ENCODE assay signal across 23 cellular contexts in genomic region chr2:64336171-64336570, GRCh38.
DNase-seq lines count a peak whose midpoint lies in the region; ATAC-seq, FAIRE-seq and TF ChIP-seq lines count a peak whose summit lies in the region.
"Had no signal": no experiment of that assay in that cellular context is flagged by ENCODE, and none has a peak within 500 bp of the region (broad histone marks: within the 10 kb centered on the region; RNA-seq: fewer than 3 reads in every experiment).

No MANE protein-coding gene starts in this region.

- no peaks in the 10 kb centered on the region for H3K79me1 ChIP-seq in mesendoderm (ENCODE audit: low read length)

- H3K4me1 ChIP-seq in PC-3 (ENCODE audit: insufficient read depth, low read length) (peaks cover 34% of the 10 kb centered on the region), foreskin keratinocyte (no peaks in the 10 kb centered on the region), mesendoderm (ENCODE audit: control insufficient read depth, low read depth, low read length) (peaks cover 6% of the 10 kb centered on the region)
- H3K4me1 ChIP-seq: BE2C, BLaER1 had no signal

- H3K79me2 ChIP-seq in PC-3 (ENCODE audit: low read length) (no peaks in the 10 kb centered on the region), mesendoderm (ENCODE audit: control insufficient read depth, insufficient read depth, low read length) (no peaks in the 10 kb centered on the region)

- peaks cover 10% of the 10 kb centered on the region for H3K4me1 Mint-ChIP-seq in stimulated activated naive CD8-positive, alpha-beta T cell treated with anti-CD3 and anti-CD28 coated beads, Interleukin-15, amount 100 ng/mL, for 72 hours
- H3K4me1 Mint-ChIP-seq: CD14-positive monocyte had no signal

- no peak overlapping the region for H2BK15ac ChIP-seq in mesendoderm (replicated peaks; ENCODE audit: low read depth)

- no peaks in the 10 kb centered on the region for H3K9me3 Mint-ChIP-seq in stimulated activated naive CD8-positive, alpha-beta T cell treated with anti-CD3 and anti-CD28 coated beads, Interleukin-15, amount 100 ng/mL, for 72 hours
- H3K9me3 Mint-ChIP-seq: CD4-positive, alpha-beta T cell; CD8-positive, alpha-beta T cell had no signal

- 0 out of 2 replicates have a peak, but pooled peaks cover 3% of the 10 kb centered on the region for H3K9me3 ChIP-seq in PC-3 (ENCODE audit: low read length)
- H3K9me3 ChIP-seq: BE2C, BLaER1 had no signal

- H3K27me3 ChIP-seq in PC-3 (ENCODE audit: low read length) (no peaks in the 10 kb centered on the region), bronchial epithelial cell (ENCODE audit: control insufficient read depth, insufficient read depth, low read length) (no peaks in the 10 kb centered on the region), foreskin keratinocyte (no peaks in the 10 kb centered on the region), mesendoderm (ENCODE audit: insufficient read depth, low read length, poor library complexity) (no peaks in the 10 kb centered on the region)
- H3K27me3 ChIP-seq: BE2C, BLaER1 had no signal

- DNase-seq in PC-3 (peak; percentile 74), bronchial epithelial cell (ENCODE audit: low read depth) (peak; percentile 76), epithelial cell of esophagus (ENCODE audit: low read depth) (peak; percentile 45), foreskin keratinocyte (no peak), mesendoderm (no peak), DMS 273 (lab: John Stamatoyannopoulos, UW; ENCODE audit: unreplicated experiment) (no peak), COLO668 (lab: John Stamatoyannopoulos, UW; ENCODE audit: unreplicated experiment) (no peak)
- no peak for DNase-seq in stimulated activated naive CD8-positive, alpha-beta T cell treated with anti-CD3 and anti-CD28 coated beads, Interleukin-15, amount 100 ng/mL, for 72 hours
- DNase-seq: 8988T; ACHN; BE2C; C1 segment of cervical spinal cord; CD4-positive, alpha-beta T cell; CD8-positive, alpha-beta T cell; COR-L47; DMS79 treated with DMSO at 0.1 percent for 48 hours; GF-D8 had no signal

- H3K18ac ChIP-seq in mesendoderm (ENCODE audit: low read length), result no peak overlapping the region

- no peak overlapping the region for H4K5ac ChIP-seq in mesendoderm (ENCODE audit: low read length)

- H3K27ac ChIP-seq in PC-3 (ENCODE audit: low read length), result peak overlapping the region; percentile 31; the same call in 1 of the 2 replicates
- peak overlapping the region; percentile 43 for H3K27ac ChIP-seq in foreskin keratinocyte
- no peak overlapping the region for H3K27ac ChIP-seq in mesendoderm (ENCODE audit: low read depth, low read length)
- H3K27ac ChIP-seq: BLaER1 had no signal

- H3K36me3 ChIP-seq in PC-3 (ENCODE audit: low read depth, low read length) (no peaks in the 10 kb centered on the region), bronchial epithelial cell (ENCODE audit: control insufficient read depth, insufficient read depth, low read length) (no peaks in the 10 kb centered on the region), mesendoderm (ENCODE audit: control insufficient read depth, insufficient read depth, low read length) (no peaks in the 10 kb centered on the region)
- H3K36me3 ChIP-seq: BE2C, BLaER1 had no signal

- no peak overlapping the region for H2BK120ac ChIP-seq in mesendoderm (ENCODE audit: low read depth, low read length)

- no peak overlapping the region for H3K4me3 Mint-ChIP-seq in stimulated activated naive CD8-positive, alpha-beta T cell treated with anti-CD3 and anti-CD28 coated beads, Interleukin-15, amount 100 ng/mL, for 72 hours
- H3K4me3 Mint-ChIP-seq: CD14-positive monocyte; CD4-positive, alpha-beta T cell; CD8-positive, alpha-beta T cell had no signal

- H3K4me3 ChIP-seq in PC-3 (ENCODE audit: low read length), result no peak overlapping the region
- no peak overlapping the region for H3K4me3 ChIP-seq in bronchial epithelial cell (ENCODE audit: low read depth, low read length)
- no peak overlapping the region for H3K4me3 ChIP-seq in epithelial cell of esophagus (ENCODE audit: low read length)
- no peak overlapping the region for H3K4me3 ChIP-seq in mesendoderm (ENCODE audit: low read length)
- H3K4me3 ChIP-seq: BLaER1 had no signal

- H3K9me2 ChIP-seq in PC-3 (replicated peaks; ENCODE audit: low read length), result no peaks in the 10 kb centered on the region

- no peak overlapping the region for H2AK5ac ChIP-seq in mesendoderm (ENCODE audit: low read length)

- no peaks in the 10 kb centered on the region for H4K20me1 ChIP-seq in PC-3 (ENCODE audit: low read length)
- H4K20me1 ChIP-seq: BLaER1 had no signal

- no peak overlapping the region for H2AFZ ChIP-seq in PC-3 (ENCODE audit: low read length)

- no peak overlapping the region for H3K4ac ChIP-seq in mesendoderm (ENCODE audit: low read depth, low read length)

- WGBS in mesendoderm (ENCODE audit: extremely low coverage, insufficient coverage, low lambda C conversion rate), result no CpG with 5 or more reads among the region's 1 CpG

- FAIRE-seq in bronchial epithelial cell (lab: Jason Lieb, UNC), result no peak
- FAIRE-seq: A204.1, G401.6, GM12891, GM19239 had no signal

- H3K9ac ChIP-seq in PC-3 (ENCODE audit: low read length) (no peak overlapping the region), mesendoderm (ENCODE audit: low read length) (no peak overlapping the region)
- H3K9ac ChIP-seq: BLaER1 had no signal

- CTCF ChIA-PET in PC-3 (lab: Charles Lee), result no interaction called here

- no TSS peak for BruUV-seq in PC-3 (replicated peaks; lab: Mats Ljungman, UMichigan)

- H3K27me3 Mint-ChIP-seq in stimulated activated naive CD8-positive, alpha-beta T cell treated with anti-CD3 and anti-CD28 coated beads, Interleukin-15, amount 100 ng/mL, for 72 hours, result peaks cover 11% of the 10 kb centered on the region
- H3K27me3 Mint-ChIP-seq: CD4-positive, alpha-beta T cell had no signal

- no peak overlapping the region for H2BK5ac ChIP-seq in mesendoderm (ENCODE audit: low read length)

- H3F3A ChIP-seq in PC-3 (ENCODE audit: low read length, unreplicated experiment), result no peaks in the 10 kb centered on the region

- H3K56ac ChIP-seq in mesendoderm (ENCODE audit: low read length), result no peak overlapping the region

- H4K8ac ChIP-seq in mesendoderm (ENCODE audit: low read depth, low read length), result no peak overlapping the region

- POLR2A ChIA-PET in PC-3 (lab: Charles Lee; ENCODE audit: unreplicated experiment), result interaction anchor here (0.5 kb wide), 1 partner anchor 134 kb away, joined by 11 read pairs; no protein-coding TSS in a partner anchor

- H3K27ac Mint-ChIP-seq in stimulated activated naive CD8-positive, alpha-beta T cell treated with anti-CD3 and anti-CD28 coated beads, Interleukin-15, amount 100 ng/mL, for 72 hours, result no peak overlapping the region
- H3K27ac Mint-ChIP-seq: CD14-positive monocyte; CD4-positive, alpha-beta T cell; CD8-positive, alpha-beta T cell had no signal

- no peak overlapping the region for H3K23ac ChIP-seq in mesendoderm (ENCODE audit: low read length)

- ATAC-seq in PC-3 (peak; percentile 57), foreskin keratinocyte (no peak)
- no peak for ATAC-seq in stimulated activated naive CD8-positive, alpha-beta T cell treated with anti-CD3 and anti-CD28 coated beads, Interleukin-15, amount 100 ng/mL, for 72 hours
- ATAC-seq: CD8-positive, alpha-beta T cell had no signal

- intact Hi-C loops in PC-3 (cut with micrococcal nuclease), result loop anchor here (10.0 kb wide), 1 partner anchor 119 kb away; the partner anchor contains the start of gene LGALSL

- TF ChIP-seq CTCF in PC-3 (conservative IDR thresholded peaks at IDR 0.05; ENCODE audit: low read depth, low read length) (no peak), bronchial epithelial cell (IDR thresholded peaks at IDR 0.05; ENCODE audit: insufficient read depth, low read length, severe bottlenecking) (no peak), epithelial cell of esophagus (IDR thresholded peaks at IDR 0.05; ENCODE audit: insufficient read depth, low read depth, low read length, missing control alignments) (no peak), foreskin keratinocyte (conservative IDR thresholded peaks at IDR 0.05) (no peak)

- H3K4me2 ChIP-seq in PC-3 (ENCODE audit: low read length) (no peak overlapping the region), mesendoderm (ENCODE audit: low read length) (no peak overlapping the region)
- H3K4me2 ChIP-seq: BLaER1 had no signal

Comparison
In these comparisons a context has a peak if more than half of its experiments do, and no peak if none do; other contexts are left out.
1. DNase-seq: peak in PC-3 (single experiment), bronchial epithelial cell (single experiment) and epithelial cell of esophagus (single experiment); none in foreskin keratinocyte (0 of 2), stimulated activated naive CD8-positive, alpha-beta T cell treated with anti-CD3 and anti-CD28 coated beads, Interleukin-15, amount 100 ng/mL, for 72 hours (0 of 2), mesendoderm (single experiment), DMS 273 (single experiment) and COLO668 (single experiment).